8 cellular contexts compared by ENCODE assay signal in the genomic region with DNA sequence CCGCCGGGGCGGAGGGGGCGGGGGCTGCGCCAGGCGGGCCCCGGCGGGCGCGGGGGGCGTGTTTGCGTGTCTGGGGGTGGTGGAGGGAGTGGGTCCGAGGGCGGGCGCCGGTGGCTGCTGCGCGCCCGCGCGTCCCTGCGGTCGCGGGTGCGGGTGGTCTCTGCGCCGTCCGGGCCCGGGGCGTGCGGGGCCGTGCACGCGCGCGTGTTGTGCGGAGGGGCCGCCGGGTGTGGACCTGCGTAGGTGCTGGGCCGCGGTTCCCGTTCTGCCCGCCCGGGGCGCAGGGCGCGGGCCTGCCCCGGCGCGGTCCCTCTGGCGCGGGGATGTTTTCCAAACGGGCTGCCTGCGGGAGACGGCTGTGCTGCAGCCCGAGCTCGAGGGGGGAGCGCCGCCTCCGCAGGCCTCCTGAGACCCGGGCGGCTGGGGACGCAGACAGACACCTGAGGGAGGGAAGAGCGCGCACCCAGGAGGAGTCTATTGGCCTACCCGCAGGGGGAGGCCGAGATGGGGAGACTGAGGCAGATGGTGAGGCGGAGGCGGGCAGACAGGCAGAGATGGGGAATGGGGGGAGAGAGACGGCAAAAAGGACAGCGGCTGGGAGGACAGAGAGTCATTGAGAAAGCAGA. TPM values are rescaled to one million over a fixed set of nuclear protein-coding genes. Genes with fewer than 3 reads are reported as not detected.
A peak's percentile ranks its signal among the peaks of the same experiment; 100 is the strongest.
DNase-seq lines count a peak whose midpoint lies in the region; ATAC-seq, FAIRE-seq and TF ChIP-seq lines count a peak whose summit lies in the region.

No MANE protein-coding gene starts in this region.

- H3K9ac ChIP-seq in NT2/D1 (ENCODE audit: insufficient read length, low read depth) (peak overlapping the region; percentile 79), HepG2 (ENCODE audit: insufficient read depth, low read depth, low read length) (peak overlapping the region; percentile 68)

- peaks cover 8% of the 10 kb centered on the region; the same call in 1 of the 2 replicates for H3K36me3 Mint-ChIP-seq in HFFc6 (ENCODE audit: low read depth)

- no TSS peak for BruUV-seq in HepG2 (replicated peaks; lab: Mats Ljungman, UMichigan)

- H3K36me3 ChIP-seq in NT2/D1 (ENCODE audit: insufficient read depth, insufficient read length, low read length) (peaks cover 9% of the 10 kb centered on the region), bronchial epithelial cell (ENCODE audit: control insufficient read depth, insufficient read depth, low read length) (peaks cover 2% of the 10 kb centered on the region), HepG2 (replicated peaks in 1 of 2; ENCODE audit: control insufficient read depth in 1 of 2, insufficient read depth in 2 of 2, low read length in 2 of 2) (no peaks in the 10 kb centered on the region; a peak in 2 of 5 replicates), stomach (peaks cover 0 to 19% (median 16%) of the 10 kb centered on the region in 4 donors)

- H3K4me3 ChIP-seq in NT2/D1 (ENCODE audit: insufficient read length, low read depth) = peak overlapping the region; percentile 71
- H3K4me3 ChIP-seq in bronchial epithelial cell (ENCODE audit: low read depth, low read length) = peak overlapping the region; percentile 63
- H3K4me3 ChIP-seq in HepG2 (replicated peaks in 1 of 3; ENCODE audit: insufficient read depth in 1 of 3, low read depth in 2 of 3, low read length in 3 of 3) = peak overlapping the region; percentile 77 to 87 (median 84)
- H3K4me3 ChIP-seq in stomach = peak overlapping the region; percentile 67 to 76 (median 70)

- CTCF ChIA-PET in HepG2 (lab: Yijun Ruan, JAX; ENCODE audit: low intra/inter-chr PET ratio, low total read pairs) = no interaction called here

- 5% methylated on average over 23 of the region's 72 CpGs for whole genome bisulfite sequencing in HepG2 (ENCODE audit: low lambda C conversion rate)
- WGBS in stomach, 5 donors = 1 to 7% (median 2%) methylated on average over 21 to 72 of the region's 72 CpGs

- H3K9me3 ChIP-seq in NT2/D1 (ENCODE audit: insufficient read depth, low read length) (no peaks in the 10 kb centered on the region), HepG2 (ENCODE audit: low read length) (no peaks in the 10 kb centered on the region), stomach (no peaks in the 10 kb centered on the region)

- TF ChIP-seq EP300 in HepG2 (IDR thresholded peaks at IDR 0.05; ENCODE audit: low read depth in 2 of 2, low read length in 2 of 2) = no peak
- no peak for TF ChIP-seq EP300 in HepG2 (CRISPR knock-in tag; IDR thresholded peaks at IDR 0.05; ENCODE audit: borderline replicate concordance)
- TF ChIP-seq EP300 in stomach (IDR thresholded peaks at IDR 0.05) = no peak

- TF ChIP-seq RAD21 in HepG2 (CRISPR knock-in tag; IDR thresholded peaks at IDR 0.05) = 0 out of 2 replicates have a peak, but pooled peaks have one; percentile 10

- FAIRE-seq in bronchial epithelial cell (lab: Jason Lieb, UNC) (no peak), HepG2 (lab: Jason Lieb, UNC) (no peak)

- H3K4me1 ChIP-seq in NT2/D1 (ENCODE audit: insufficient read depth, insufficient read length) (peaks cover 24% of the 10 kb centered on the region), HepG2 (ENCODE audit: insufficient read depth, low read length) (peaks cover 26% of the 10 kb centered on the region), stomach (peaks cover 15 to 36% (median 21%) of the 10 kb centered on the region in 4 donors)

- H3K27me3 ChIP-seq in NT2/D1 (ENCODE audit: insufficient read depth, insufficient read length) (peaks cover 9% of the 10 kb centered on the region), bronchial epithelial cell (ENCODE audit: control insufficient read depth, insufficient read depth, low read length) (no peaks in the 10 kb centered on the region), HepG2 (ENCODE audit: control insufficient read depth in 1 of 2, insufficient read depth in 2 of 2, low read length in 2 of 2) (peaks cover 0 to 12% of the 10 kb centered on the region in 2 experiments; a peak in 3 of 5 replicates), stomach (no peaks in the 10 kb centered on the region)

- no peak overlapping the region for H2AFZ ChIP-seq in HepG2 (ENCODE audit: low read length)

- peaks cover 14% of the 10 kb centered on the region for H3K9me3 Mint-ChIP-seq in HFFc6

- no peaks in the 10 kb centered on the region for H3K79me2 ChIP-seq in HepG2 (ENCODE audit: insufficient read depth, low read length)

- peak; percentile 0 for ATAC-seq in Right ventricle myocardium inferior
- peak; percentile 70 for ATAC-seq in HepG2

- in situ Hi-C loops in HepG2 (cut with HindIII; ENCODE audit: extremely low pct_ligation_motif_present, low pct_unique_long_range_greater_than_20kb) = no loop called here

- peaks cover 7% of the 10 kb centered on the region for H3K27me3 Mint-ChIP-seq in HFFc6 (ENCODE audit: insufficient read depth)

- H3K4me1 Mint-ChIP-seq in HFFc6 (ENCODE audit: low read depth) = peaks cover 12% of the 10 kb centered on the region; the same call in 1 of the 2 replicates

- no peaks in the 10 kb centered on the region; the same call in 1 of the 2 replicates for H4K20me1 ChIP-seq in HepG2 (ENCODE audit: insufficient read depth, low read length)

- POLR2A ChIA-PET in HepG2 (lab: Yijun Ruan, JAX) = interaction anchor here (0.5 to 3.4 kb wide), 12 partner anchors 9 to 877 kb away, joined by 3 to 48 read pairs (median 4); partner anchors contain the start of genes BBS1, CCDC87, CCS and DPP3

- H3K27ac ChIP-seq in HepG2 (ENCODE audit: extremely low read length, insufficient read depth, low read length) (no peak overlapping the region), stomach (peak overlapping the region; percentile 1 to 85 (median 77))

- TF ChIP-seq POLR2A in HepG2 (IDR thresholded peaks at IDR 0.05; ENCODE audit: insufficient read depth in 1 of 2, low read depth in 2 of 2, low read length in 2 of 2) (no peak), stomach (IDR thresholded peaks at IDR 0.05) (no peak)

- intact Hi-C loops in Right ventricle myocardium inferior (cut with DNase I) (loop anchor here (2.0 kb wide), 1 partner anchor 14 kb away; the partner anchor contains the start of gene DPP3), cardiac septum (cut with DNase I) (no loop called here), HepG2 (cut with micrococcal nuclease; ENCODE audit: unreplicated experiment) (no loop called here), stomach (cut with DNase I; ENCODE audit: low total_unique reads) (no loop called here)

- DNase-seq in Right ventricle myocardium inferior (ENCODE audit: missing footprints) (peak; percentile 74), cardiac septum (ENCODE audit: low spot score) (no peak), HFFc6 (no peak), NT2/D1 (ENCODE audit: low read depth, low spot score) (no peak), bronchial epithelial cell (ENCODE audit: low read depth) (peak; percentile 7), HepG2 (ENCODE audit: low spot score) (no peak), stomach (peak; percentile 48), HCEC 1CT (no peak)

- peak overlapping the region; percentile 88 for H3K4me2 ChIP-seq in HepG2 (ENCODE audit: low read depth, low read length)

- H3K4me3 Mint-ChIP-seq in HFFc6 = peak overlapping the region; percentile 84

- H3K27ac Mint-ChIP-seq in HFFc6 = peak overlapping the region; percentile 41; the same call in 1 of the 2 replicates

- TF ChIP-seq CTCF in HFFc6 (IDR thresholded peaks at IDR 0.05) (peak; percentile 48; the same call in 1 of the 2 replicates), bronchial epithelial cell (IDR thresholded peaks at IDR 0.05; ENCODE audit: insufficient read depth, low read length, severe bottlenecking) (peak; percentile 49), HepG2 (CRISPR knock-in tag; IDR thresholded peaks at IDR 0.05) (peak; percentile 11; the same call in 1 of the 2 replicates), stomach (IDR thresholded peaks at IDR 0.05) (peak in 4 of 7 experiments; percentile 33 to 47 (median 37))

RNA-seq across cellular contexts. Expression of gene PELI3, which starts 0.4 kb away (rescaled TPM):
- total RNA-seq in Right ventricle myocardium inferior (8.4 TPM), cardiac septum (7.7 TPM), bronchial epithelial cell (10.4 and 11.6 TPM in 2 replicates), HepG2 (2016; rRNA removed; fragmentation: Illumina TruSeq; extraction: Trizol) (2.5 and 4.0 TPM in 2 replicates), stomach (10 to 100 TPM in 1 of 5 donors, 1 to 10 TPM in 3, under 1 TPM in 1; 0.58 to 11.2 (median 6.4) TPM)
- total RNA-seq in HFFc6 (2021; fragmentation: NEBNext Ultra II Directional; extraction: Animal tissue kit (Norgen Biotek cat#: 25700)) = 1 to 10 TPM; 6.7 to 8.0 (median 7.2) TPM
- 2.7 and 2.8 TPM in 2 replicates for total RNA-seq in HepG2 (2016; cell fraction: cytosol; rRNA removed; fragmentation: Illumina TruSeq; extraction: Trizol; ENCODE audit: low read depth)
- total RNA-seq in HepG2 (2016; cell fraction: insoluble cytoplasmic fraction; rRNA removed; fragmentation: Illumina TruSeq; extraction: Trizol) = 3.3 and 4.6 TPM in 2 replicates
- 4.9 and 6.2 TPM in 2 replicates for total RNA-seq in HepG2 (2016; cell fraction: membrane; rRNA removed; fragmentation: Illumina TruSeq; extraction: Trizol)
- 2.9 and 3.8 TPM in 2 replicates for total RNA-seq in HepG2 (2016; cell fraction: nucleus; rRNA removed; fragmentation: Illumina TruSeq; extraction: Trizol)
- polyA plus RNA-seq in HepG2 (2011; rRNA removed) (2.0 and 3.1 TPM in 2 replicates), stomach (1 to 10 TPM; 7.3 to 9.8 (median 9.3) TPM)
- 2.1 and 2.8 TPM in 2 replicates for polyA plus RNA-seq in HepG2 (2011; cell fraction: cytosol; rRNA removed)
- 6.4 and 6.9 TPM in 2 replicates for polyA plus RNA-seq in HepG2 (2011; cell fraction: nucleus; rRNA removed)
- 2.3 and 2.5 TPM in 2 replicates for polyA plus RNA-seq in HepG2 (2012)
- 2.3 and 2.8 TPM in 2 replicates for polyA plus RNA-seq in HepG2 (2016; cell fraction: cytosol; fragmentation: Illumina TruSeq; extraction: Trizol; ENCODE audit: low read depth)
- 2.7 and 3.9 TPM in 2 replicates for polyA plus RNA-seq in HepG2 (2016; cell fraction: insoluble cytoplasmic fraction; fragmentation: Illumina TruSeq; extraction: Trizol; ENCODE audit: low read depth)
- polyA plus RNA-seq in HepG2 (2016; cell fraction: membrane; fragmentation: Illumina TruSeq; extraction: Trizol; ENCODE audit: low read depth) = 4.7 and 4.9 TPM in 2 replicates
- polyA plus RNA-seq in HepG2 (2016; cell fraction: nucleus; fragmentation: Illumina TruSeq; extraction: Trizol; ENCODE audit: insufficient read depth, low read depth) = 3.0 and 4.4 TPM in 2 replicates
- 7.5 and 11.8 TPM in 2 replicates for polyA minus RNA-seq in HepG2 (2011; rRNA and poly(A)+ RNA removed; ENCODE audit: low replicate concordance)
- 1.6 and 2.0 TPM in 2 replicates for polyA minus RNA-seq in HepG2 (2011; cell fraction: cytosol; rRNA and poly(A)+ RNA removed)
- 6.6 and 8.0 TPM in 2 replicates for polyA minus RNA-seq in HepG2 (2011; cell fraction: nucleus; rRNA and poly(A)+ RNA removed)

RNA-seq across cellular contexts. Expression of gene DPP3, which starts 13.1 kb away (rescaled TPM):
- total RNA-seq in Right ventricle myocardium inferior (15.8 TPM), cardiac septum (13.2 TPM), bronchial epithelial cell (45.0 and 70.0 TPM in 2 replicates), HepG2 (2016; rRNA removed; fragmentation: Illumina TruSeq; extraction: Trizol) (48.7 and 59.8 TPM in 2 replicates), stomach (100 to 1,000 TPM in 2 of 5 donors, 10 to 100 TPM in 3; 14.0 to 320 (median 42.3) TPM)
- 10 to 100 TPM; 54.8 to 71.6 (median 58.2) TPM for total RNA-seq in HFFc6 (2021; fragmentation: NEBNext Ultra II Directional; extraction: Animal tissue kit (Norgen Biotek cat#: 25700))
- total RNA-seq in HepG2 (2016; cell fraction: cytosol; rRNA removed; fragmentation: Illumina TruSeq; extraction: Trizol; ENCODE audit: low read depth) = 23.4 and 25.5 TPM in 2 replicates
- total RNA-seq in HepG2 (2016; cell fraction: insoluble cytoplasmic fraction; rRNA removed; fragmentation: Illumina TruSeq; extraction: Trizol) = 33.2 and 57.2 TPM in 2 replicates
- 37.2 and 39.3 TPM in 2 replicates for total RNA-seq in HepG2 (2016; cell fraction: membrane; rRNA removed; fragmentation: Illumina TruSeq; extraction: Trizol)
- 41.5 and 47.9 TPM in 2 replicates for total RNA-seq in HepG2 (2016; cell fraction: nucleus; rRNA removed; fragmentation: Illumina TruSeq; extraction: Trizol)
- polyA plus RNA-seq in HepG2 (2011; rRNA removed) (38.4 and 48.4 TPM in 2 replicates), stomach (10 to 100 TPM; 20.0 to 26.9 (median 26.4) TPM)
- polyA plus RNA-seq in HepG2 (2011; cell fraction: cytosol; rRNA removed) = 24.8 and 28.9 TPM in 2 replicates
- 84.7 and 84.9 TPM in 2 replicates for polyA plus RNA-seq in HepG2 (2011; cell fraction: nucleus; rRNA removed)
- polyA plus RNA-seq in HepG2 (2012) = 24.0 and 27.9 TPM in 2 replicates
- 25.5 and 28.2 TPM in 2 replicates for polyA plus RNA-seq in HepG2 (2016; cell fraction: cytosol; fragmentation: Illumina TruSeq; extraction: Trizol; ENCODE audit: low read depth)
- 38.4 and 40.3 TPM in 2 replicates for polyA plus RNA-seq in HepG2 (2016; cell fraction: insoluble cytoplasmic fraction; fragmentation: Illumina TruSeq; extraction: Trizol; ENCODE audit: low read depth)
- polyA plus RNA-seq in HepG2 (2016; cell fraction: membrane; fragmentation: Illumina TruSeq; extraction: Trizol; ENCODE audit: low read depth) = 26.4 and 32.4 TPM in 2 replicates
- polyA plus RNA-seq in HepG2 (2016; cell fraction: nucleus; fragmentation: Illumina TruSeq; extraction: Trizol; ENCODE audit: insufficient read depth, low read depth) = 77.0 and 84.6 TPM in 2 replicates
- 109 and 188 TPM in 2 replicates for polyA minus RNA-seq in HepG2 (2011; rRNA and poly(A)+ RNA removed; ENCODE audit: low replicate concordance)
- 60.2 and 62.2 TPM in 2 replicates for polyA minus RNA-seq in HepG2 (2011; cell fraction: cytosol; rRNA and poly(A)+ RNA removed)
- polyA minus RNA-seq in HepG2 (2011; cell fraction: nucleus; rRNA and poly(A)+ RNA removed) = 41.5 and 52.0 TPM in 2 replicates

RNA-seq across cellular contexts. Expression of gene MRPL11, which starts 28.5 kb away (rescaled TPM):
- total RNA-seq in Right ventricle myocardium inferior (58.7 TPM), cardiac septum (40.3 TPM), bronchial epithelial cell (38.5 and 43.7 TPM in 2 replicates), HepG2 (2016; rRNA removed; fragmentation: Illumina TruSeq; extraction: Trizol) (176 and 220 TPM in 2 replicates), stomach (10 to 100 TPM; 18.8 to 50.9 (median 29.7) TPM)
- total RNA-seq in HFFc6 (2021; fragmentation: NEBNext Ultra II Directional; extraction: Animal tissue kit (Norgen Biotek cat#: 25700)) = 10 to 100 TPM; 55.6 to 74.1 (median 67.6) TPM
- 133 and 141 TPM in 2 replicates for total RNA-seq in HepG2 (2016; cell fraction: cytosol; rRNA removed; fragmentation: Illumina TruSeq; extraction: Trizol; ENCODE audit: low read depth)
- total RNA-seq in HepG2 (2016; cell fraction: insoluble cytoplasmic fraction; rRNA removed; fragmentation: Illumina TruSeq; extraction: Trizol) = 177 and 218 TPM in 2 replicates
- 207 and 224 TPM in 2 replicates for total RNA-seq in HepG2 (2016; cell fraction: membrane; rRNA removed; fragmentation: Illumina TruSeq; extraction: Trizol)
- total RNA-seq in HepG2 (2016; cell fraction: nucleus; rRNA removed; fragmentation: Illumina TruSeq; extraction: Trizol) = 59.8 and 61.7 TPM in 2 replicates
- polyA plus RNA-seq in HepG2 (2011; rRNA removed) (59.1 and 72.9 TPM in 2 replicates), stomach (10 to 100 TPM; 51.8 to 66.8 (median 53.4) TPM)
- polyA plus RNA-seq in HepG2 (2011; cell fraction: cytosol; rRNA removed) = 47.3 and 64.8 TPM in 2 replicates
- polyA plus RNA-seq in HepG2 (2011; cell fraction: nucleus; rRNA removed) = 29.2 and 31.9 TPM in 2 replicates
- 61.7 and 65.2 TPM in 2 replicates for polyA plus RNA-seq in HepG2 (2012)
- polyA plus RNA-seq in HepG2 (2016; cell fraction: cytosol; fragmentation: Illumina TruSeq; extraction: Trizol; ENCODE audit: low read depth) = 196 and 219 TPM in 2 replicates
- polyA plus RNA-seq in HepG2 (2016; cell fraction: insoluble cytoplasmic fraction; fragmentation: Illumina TruSeq; extraction: Trizol; ENCODE audit: low read depth) = 200 and 221 TPM in 2 replicates
- 191 and 200 TPM in 2 replicates for polyA plus RNA-seq in HepG2 (2016; cell fraction: membrane; fragmentation: Illumina TruSeq; extraction: Trizol; ENCODE audit: low read depth)
- 108 and 120 TPM in 2 replicates for polyA plus RNA-seq in HepG2 (2016; cell fraction: nucleus; fragmentation: Illumina TruSeq; extraction: Trizol; ENCODE audit: insufficient read depth, low read depth)
- 32.6 and 71.9 TPM in 2 replicates for polyA minus RNA-seq in HepG2 (2011; rRNA and poly(A)+ RNA removed; ENCODE audit: low replicate concordance)
- polyA minus RNA-seq in HepG2 (2011; cell fraction: cytosol; rRNA and poly(A)+ RNA removed) = 12.0 and 13.8 TPM in 2 replicates
- 4.4 and 5.2 TPM in 2 replicates for polyA minus RNA-seq in HepG2 (2011; cell fraction: nucleus; rRNA and poly(A)+ RNA removed)

RNA-seq across cellular contexts. Expression of gene BBS1, which starts 43.3 kb away (rescaled TPM):
- total RNA-seq in Right ventricle myocardium inferior (20.9 TPM), cardiac septum (19.5 TPM), bronchial epithelial cell (8.2 and 9.5 TPM in 2 replicates), HepG2 (2016; rRNA removed; fragmentation: Illumina TruSeq; extraction: Trizol) (8.1 and 14.1 TPM in 2 replicates), stomach (100 to 1,000 TPM in 1 of 5 donors, 10 to 100 TPM in 4; 13.6 to 138 (median 44.3) TPM)
- 10 to 100 TPM; 14.9 to 21.4 (median 17.3) TPM for total RNA-seq in HFFc6 (2021; fragmentation: NEBNext Ultra II Directional; extraction: Animal tissue kit (Norgen Biotek cat#: 25700))
- total RNA-seq in HepG2 (2016; cell fraction: cytosol; rRNA removed; fragmentation: Illumina TruSeq; extraction: Trizol; ENCODE audit: low read depth) = 4.8 and 5.7 TPM in 2 replicates
- total RNA-seq in HepG2 (2016; cell fraction: insoluble cytoplasmic fraction; rRNA removed; fragmentation: Illumina TruSeq; extraction: Trizol) = 7.6 and 12.8 TPM in 2 replicates
- 5.7 and 6.3 TPM in 2 replicates for total RNA-seq in HepG2 (2016; cell fraction: membrane; rRNA removed; fragmentation: Illumina TruSeq; extraction: Trizol)
- 15.1 and 16.7 TPM in 2 replicates for total RNA-seq in HepG2 (2016; cell fraction: nucleus; rRNA removed; fragmentation: Illumina TruSeq; extraction: Trizol)
- polyA plus RNA-seq in HepG2 (2011; rRNA removed) (11.7 and 12.1 TPM in 2 replicates), stomach (10 to 100 TPM; 12.3 to 12.4 (median 12.4) TPM)
- polyA plus RNA-seq in HepG2 (2011; cell fraction: cytosol; rRNA removed) = 6.2 and 6.5 TPM in 2 replicates
- polyA plus RNA-seq in HepG2 (2011; cell fraction: nucleus; rRNA removed) = 45.3 and 52.0 TPM in 2 replicates
- polyA plus RNA-seq in HepG2 (2012) = 6.7 and 8.6 TPM in 2 replicates
- polyA plus RNA-seq in HepG2 (2016; cell fraction: cytosol; fragmentation: Illumina TruSeq; extraction: Trizol; ENCODE audit: low read depth) = 0.54 and 0.81 TPM in 2 replicates
- 5.3 and 8.5 TPM in 2 replicates for polyA plus RNA-seq in HepG2 (2016; cell fraction: insoluble cytoplasmic fraction; fragmentation: Illumina TruSeq; extraction: Trizol; ENCODE audit: low read depth)
- 1.8 and 2.2 TPM in 2 replicates for polyA plus RNA-seq in HepG2 (2016; cell fraction: membrane; fragmentation: Illumina TruSeq; extraction: Trizol; ENCODE audit: low read depth)
- 24.8 and 29.8 TPM in 2 replicates for polyA plus RNA-seq in HepG2 (2016; cell fraction: nucleus; fragmentation: Illumina TruSeq; extraction: Trizol; ENCODE audit: insufficient read depth, low read depth)
- polyA minus RNA-seq in HepG2 (2011; rRNA and poly(A)+ RNA removed; ENCODE audit: low replicate concordance) = 19.0 and 43.1 TPM in 2 replicates
- polyA minus RNA-seq in HepG2 (2011; cell fraction: cytosol; rRNA and poly(A)+ RNA removed) = 10.1 and 10.6 TPM in 2 replicates
- 24.6 and 34.3 TPM in 2 replicates for polyA minus RNA-seq in HepG2 (2011; cell fraction: nucleus; rRNA and poly(A)+ RNA removed)

RNA-seq across cellular contexts. Expression of gene NPAS4, which starts 46.3 kb away (rescaled TPM):
- total RNA-seq in Right ventricle myocardium inferior = not detected
- total RNA-seq in cardiac septum = not detected
- total RNA-seq in HFFc6 (2021; fragmentation: NEBNext Ultra II Directional; extraction: Animal tissue kit (Norgen Biotek cat#: 25700)) = under 1 TPM in 3 of 6 experiments, not detected in 3; 0.14 to 0.36 (median 0.35) TPM
- not detected in 2 replicates for total RNA-seq in bronchial epithelial cell
- not detected in 2 replicates for total RNA-seq in HepG2 (2016; rRNA removed; fragmentation: Illumina TruSeq; extraction: Trizol)
- not detected in 2 replicates for total RNA-seq in HepG2 (2016; cell fraction: cytosol; rRNA removed; fragmentation: Illumina TruSeq; extraction: Trizol; ENCODE audit: low read depth)
- not detected in 2 replicates for total RNA-seq in HepG2 (2016; cell fraction: insoluble cytoplasmic fraction; rRNA removed; fragmentation: Illumina TruSeq; extraction: Trizol)
- total RNA-seq in HepG2 (2016; cell fraction: membrane; rRNA removed; fragmentation: Illumina TruSeq; extraction: Trizol) = not detected in 2 replicates
- not detected in 2 replicates for total RNA-seq in HepG2 (2016; cell fraction: nucleus; rRNA removed; fragmentation: Illumina TruSeq; extraction: Trizol)
- polyA plus RNA-seq in HepG2 (2011; rRNA removed) = not detected in 2 replicates
- polyA plus RNA-seq in HepG2 (2011; cell fraction: cytosol; rRNA removed) = not detected in 2 replicates
- polyA plus RNA-seq in HepG2 (2011; cell fraction: nucleus; rRNA removed) = not detected in 2 replicates
- not detected in 2 replicates for polyA plus RNA-seq in HepG2 (2012)
- not detected in 2 replicates for polyA plus RNA-seq in HepG2 (2016; cell fraction: cytosol; fragmentation: Illumina TruSeq; extraction: Trizol; ENCODE audit: low read depth)
- polyA plus RNA-seq in HepG2 (2016; cell fraction: insoluble cytoplasmic fraction; fragmentation: Illumina TruSeq; extraction: Trizol; ENCODE audit: low read depth) = not detected in 2 replicates
- polyA plus RNA-seq in HepG2 (2016; cell fraction: membrane; fragmentation: Illumina TruSeq; extraction: Trizol; ENCODE audit: low read depth) = not detected in 2 replicates
- not detected in 2 replicates for polyA plus RNA-seq in HepG2 (2016; cell fraction: nucleus; fragmentation: Illumina TruSeq; extraction: Trizol; ENCODE audit: insufficient read depth, low read depth)
- 0.51 TPM in 1 of 2 replicates, not detected in the other for polyA minus RNA-seq in HepG2 (2011; rRNA and poly(A)+ RNA removed; ENCODE audit: low replicate concordance)
- not detected in 2 replicates for polyA minus RNA-seq in HepG2 (2011; cell fraction: cytosol; rRNA and poly(A)+ RNA removed)
- polyA minus RNA-seq in HepG2 (2011; cell fraction: nucleus; rRNA and poly(A)+ RNA removed) = not detected in 2 replicates
- 1 to 10 TPM in 1 of 5 donors, under 1 TPM in 1, not detected in 3; 0.89 to 1.7 TPM for total RNA-seq in stomach
- polyA plus RNA-seq in stomach = under 1 TPM in 2 of 3 donors, not detected in 1; 0.25 to 0.50 TPM

Comparison
In these comparisons a context has a peak if more than half of its experiments do, and no peak if none do; other contexts are left out.
1. DNase-seq: peak in Right ventricle myocardium inferior (single experiment), bronchial epithelial cell (single experiment) and stomach (single experiment); none in cardiac septum (single experiment), HFFc6 (single experiment), NT2/D1 (single experiment), HepG2 (single experiment) and HCEC 1CT (single experiment).
2. Peak in every context shown above with its lines, with median percentiles within 50 percentile points of each other: CTCF ChIP-seq and H3K4me3 ChIP-seq.